In genomic region chr1:226643167-226643566, GRCh38 we compare ENCODE assay signal across 1 cellular context.
A peak's percentile ranks its signal among the peaks of the same experiment; 100 is the strongest.
TF ChIP-seq lines count a peak whose summit lies in the region.

No MANE protein-coding gene starts in this region.

TF ChIP-seq in HEK293, 187 proteins besides CTCF, POLR2A, EP300 and RAD21 (continued from another document and continues in another):
- TF ChIP-seq, protein P1, sequence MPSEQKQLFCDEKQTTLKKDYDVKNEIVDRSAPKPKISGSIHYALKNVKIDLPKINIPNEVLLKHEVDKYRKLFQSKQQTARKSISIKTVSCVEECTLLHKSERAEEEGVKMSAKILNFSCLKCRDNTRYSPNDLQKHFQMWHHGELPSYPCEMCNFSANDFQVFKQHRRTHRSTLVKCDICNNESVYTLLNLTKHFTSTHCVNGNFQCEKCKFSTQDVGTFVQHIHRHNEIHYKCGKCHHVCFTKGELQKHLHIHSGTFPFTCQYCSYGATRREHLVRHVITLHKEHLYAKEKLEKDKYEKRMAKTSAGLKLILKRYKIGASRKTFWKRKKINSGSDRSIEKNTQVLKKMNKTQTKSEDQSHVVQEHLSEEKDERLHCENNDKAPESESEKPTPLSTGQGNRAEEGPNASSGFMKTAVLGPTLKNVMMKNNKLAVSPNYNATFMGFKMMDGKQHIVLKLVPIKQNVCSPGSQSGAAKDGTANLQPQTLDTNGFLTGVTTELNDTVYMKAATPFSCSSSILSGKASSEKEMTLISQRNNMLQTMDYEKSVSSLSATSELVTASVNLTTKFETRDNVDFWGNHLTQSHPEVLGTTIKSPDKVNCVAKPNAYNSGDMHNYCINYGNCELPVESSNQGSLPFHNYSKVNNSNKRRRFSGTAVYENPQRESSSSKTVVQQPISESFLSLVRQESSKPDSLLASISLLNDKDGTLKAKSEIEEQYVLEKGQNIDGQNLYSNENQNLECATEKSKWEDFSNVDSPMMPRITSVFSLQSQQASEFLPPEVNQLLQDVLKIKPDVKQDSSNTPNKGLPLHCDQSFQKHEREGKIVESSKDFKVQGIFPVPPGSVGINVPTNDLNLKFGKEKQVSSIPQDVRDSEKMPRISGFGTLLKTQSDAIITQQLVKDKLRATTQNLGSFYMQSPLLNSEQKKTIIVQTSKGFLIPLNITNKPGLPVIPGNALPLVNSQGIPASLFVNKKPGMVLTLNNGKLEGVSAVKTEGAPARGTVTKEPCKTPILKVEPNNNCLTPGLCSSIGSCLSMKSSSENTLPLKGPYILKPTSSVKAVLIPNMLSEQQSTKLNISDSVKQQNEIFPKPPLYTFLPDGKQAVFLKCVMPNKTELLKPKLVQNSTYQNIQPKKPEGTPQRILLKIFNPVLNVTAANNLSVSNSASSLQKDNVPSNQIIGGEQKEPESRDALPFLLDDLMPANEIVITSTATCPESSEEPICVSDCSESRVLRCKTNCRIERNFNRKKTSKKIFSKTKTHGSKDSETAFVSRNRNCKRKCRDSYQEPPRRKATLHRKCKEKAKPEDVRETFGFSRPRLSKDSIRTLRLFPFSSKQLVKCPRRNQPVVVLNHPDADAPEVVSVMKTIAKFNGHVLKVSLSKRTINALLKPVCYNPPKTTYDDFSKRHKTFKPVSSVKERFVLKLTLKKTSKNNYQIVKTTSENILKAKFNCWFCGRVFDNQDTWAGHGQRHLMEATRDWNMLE (tag by site-specific recombination; conservative IDR thresholded peaks at IDR 0.05; ENCODE audit: low read depth) = no peak
- TF ChIP-seq OVOL3 (tag by site-specific recombination; IDR thresholded peaks at IDR 0.05) = no peak
- TF ChIP-seq, protein P2, sequence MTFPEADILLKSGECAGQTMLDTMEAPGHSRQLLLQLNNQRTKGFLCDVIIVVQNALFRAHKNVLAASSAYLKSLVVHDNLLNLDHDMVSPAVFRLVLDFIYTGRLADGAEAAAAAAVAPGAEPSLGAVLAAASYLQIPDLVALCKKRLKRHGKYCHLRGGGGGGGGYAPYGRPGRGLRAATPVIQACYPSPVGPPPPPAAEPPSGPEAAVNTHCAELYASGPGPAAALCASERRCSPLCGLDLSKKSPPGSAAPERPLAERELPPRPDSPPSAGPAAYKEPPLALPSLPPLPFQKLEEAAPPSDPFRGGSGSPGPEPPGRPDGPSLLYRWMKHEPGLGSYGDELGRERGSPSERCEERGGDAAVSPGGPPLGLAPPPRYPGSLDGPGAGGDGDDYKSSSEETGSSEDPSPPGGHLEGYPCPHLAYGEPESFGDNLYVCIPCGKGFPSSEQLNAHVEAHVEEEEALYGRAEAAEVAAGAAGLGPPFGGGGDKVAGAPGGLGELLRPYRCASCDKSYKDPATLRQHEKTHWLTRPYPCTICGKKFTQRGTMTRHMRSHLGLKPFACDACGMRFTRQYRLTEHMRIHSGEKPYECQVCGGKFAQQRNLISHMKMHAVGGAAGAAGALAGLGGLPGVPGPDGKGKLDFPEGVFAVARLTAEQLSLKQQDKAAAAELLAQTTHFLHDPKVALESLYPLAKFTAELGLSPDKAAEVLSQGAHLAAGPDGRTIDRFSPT (tag by site-specific recombination; IDR thresholded peaks at IDR 0.05) = peak; percentile 37; the same call in 1 of the 2 replicates
- no peak for TF ChIP-seq GLI2 (tag by site-specific recombination; IDR thresholded peaks at IDR 0.05; ENCODE audit: borderline replicate concordance, low read depth)
- TF ChIP-seq ZNF121 (tag by site-specific recombination; IDR thresholded peaks at IDR 0.05) = no peak
- 0 out of 2 replicates have a peak, but pooled peaks have one; percentile 15 for TF ChIP-seq ZNF2 (tag by site-specific recombination; IDR thresholded peaks at IDR 0.05)
- TF ChIP-seq ZXDB (tag by site-specific recombination; IDR thresholded peaks at IDR 0.05) = no peak
- TF ChIP-seq ZNF629 (tag by site-specific recombination; IDR thresholded peaks at IDR 0.05) = peak; percentile 16; the same call in 1 of the 2 replicates
- TF ChIP-seq ZFHX2 (tag by site-specific recombination; conservative IDR thresholded peaks at IDR 0.05) = peak; percentile 100
- no peak for TF ChIP-seq TCF7L2 (IDR thresholded peaks at IDR 0.05; ENCODE audit: borderline replicate concordance, low read depth, low read length)
- no peak for TF ChIP-seq ZNF394 (tag by site-specific recombination; IDR thresholded peaks at IDR 0.05; ENCODE audit: borderline replicate concordance)
- TF ChIP-seq, protein P3, sequence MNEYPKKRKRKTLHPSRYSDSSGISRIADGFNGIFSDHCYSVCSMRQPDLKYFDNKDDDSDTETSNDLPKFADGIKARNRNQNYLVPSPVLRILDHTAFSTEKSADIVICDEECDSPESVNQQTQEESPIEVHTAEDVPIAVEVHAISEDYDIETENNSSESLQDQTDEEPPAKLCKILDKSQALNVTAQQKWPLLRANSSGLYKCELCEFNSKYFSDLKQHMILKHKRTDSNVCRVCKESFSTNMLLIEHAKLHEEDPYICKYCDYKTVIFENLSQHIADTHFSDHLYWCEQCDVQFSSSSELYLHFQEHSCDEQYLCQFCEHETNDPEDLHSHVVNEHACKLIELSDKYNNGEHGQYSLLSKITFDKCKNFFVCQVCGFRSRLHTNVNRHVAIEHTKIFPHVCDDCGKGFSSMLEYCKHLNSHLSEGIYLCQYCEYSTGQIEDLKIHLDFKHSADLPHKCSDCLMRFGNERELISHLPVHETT (tag by site-specific recombination; IDR thresholded peaks at IDR 0.05) = no peak
- no peak for TF ChIP-seq HOXD13 (CRISPR knock-in tag; IDR thresholded peaks at IDR 0.05; ENCODE audit: borderline replicate concordance)
- no peak for TF ChIP-seq PRDM6 (tag by site-specific recombination; IDR thresholded peaks at IDR 0.05)
- TF ChIP-seq, protein P4, sequence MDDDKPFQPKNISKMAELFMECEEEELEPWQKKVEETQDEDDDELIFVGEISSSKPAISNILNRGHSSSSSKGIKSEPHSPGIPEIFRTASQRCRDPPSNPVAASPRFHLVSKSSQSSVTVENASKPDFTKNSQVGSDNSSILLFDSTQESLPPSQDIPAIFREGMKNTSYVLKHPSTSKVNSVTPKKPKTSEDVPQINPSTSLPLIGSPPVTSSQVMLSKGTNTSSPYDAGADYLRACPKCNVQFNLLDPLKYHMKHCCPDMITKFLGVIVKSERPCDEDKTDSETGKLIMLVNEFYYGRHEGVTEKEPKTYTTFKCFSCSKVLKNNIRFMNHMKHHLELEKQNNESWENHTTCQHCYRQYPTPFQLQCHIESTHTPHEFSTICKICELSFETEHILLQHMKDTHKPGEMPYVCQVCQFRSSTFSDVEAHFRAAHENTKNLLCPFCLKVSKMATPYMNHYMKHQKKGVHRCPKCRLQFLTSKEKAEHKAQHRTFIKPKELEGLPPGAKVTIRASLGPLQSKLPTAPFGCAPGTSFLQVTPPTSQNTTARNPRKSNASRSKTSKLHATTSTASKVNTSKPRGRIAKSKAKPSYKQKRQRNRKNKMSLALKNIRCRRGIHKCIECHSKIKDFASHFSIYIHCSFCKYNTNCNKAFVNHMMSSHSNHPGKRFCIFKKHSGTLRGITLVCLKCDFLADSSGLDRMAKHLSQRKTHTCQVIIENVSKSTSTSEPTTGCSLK (tag by site-specific recombination; IDR thresholded peaks at IDR 0.05) = no peak
- no peak for TF ChIP-seq ZNF366 (tag by site-specific recombination; conservative IDR thresholded peaks at IDR 0.05)
- no peak for TF ChIP-seq ZNF561 (tag by site-specific recombination; IDR thresholded peaks at IDR 0.05; ENCODE audit: borderline replicate concordance)
- TF ChIP-seq, protein P5, sequence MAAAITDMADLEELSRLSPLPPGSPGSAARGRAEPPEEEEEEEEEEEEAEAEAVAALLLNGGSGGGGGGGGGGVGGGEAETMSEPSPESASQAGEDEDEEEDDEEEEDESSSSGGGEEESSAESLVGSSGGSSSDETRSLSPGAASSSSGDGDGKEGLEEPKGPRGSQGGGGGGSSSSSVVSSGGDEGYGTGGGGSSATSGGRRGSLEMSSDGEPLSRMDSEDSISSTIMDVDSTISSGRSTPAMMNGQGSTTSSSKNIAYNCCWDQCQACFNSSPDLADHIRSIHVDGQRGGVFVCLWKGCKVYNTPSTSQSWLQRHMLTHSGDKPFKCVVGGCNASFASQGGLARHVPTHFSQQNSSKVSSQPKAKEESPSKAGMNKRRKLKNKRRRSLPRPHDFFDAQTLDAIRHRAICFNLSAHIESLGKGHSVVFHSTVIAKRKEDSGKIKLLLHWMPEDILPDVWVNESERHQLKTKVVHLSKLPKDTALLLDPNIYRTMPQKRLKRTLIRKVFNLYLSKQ (tag by site-specific recombination; IDR thresholded peaks at IDR 0.05; ENCODE audit: borderline replicate concordance) = no peak
- TF ChIP-seq ZFP41 (tag by site-specific recombination; IDR thresholded peaks at IDR 0.05; ENCODE audit: borderline replicate concordance) = no peak
- no peak for TF ChIP-seq YY1 (tag by site-specific recombination; IDR thresholded peaks at IDR 0.05)
- TF ChIP-seq ZNF169 (tag by site-specific recombination; IDR thresholded peaks at IDR 0.05) = no peak
- TF ChIP-seq ZNF146 (tag by site-specific recombination; IDR thresholded peaks at IDR 0.05) = no peak
- TF ChIP-seq ZNF560 (tag by site-specific recombination; IDR thresholded peaks at IDR 0.05; ENCODE audit: borderline replicate concordance) = no peak
- no peak for TF ChIP-seq ZNF426 (tag by site-specific recombination; IDR thresholded peaks at IDR 0.05)
- TF ChIP-seq, protein P6, sequence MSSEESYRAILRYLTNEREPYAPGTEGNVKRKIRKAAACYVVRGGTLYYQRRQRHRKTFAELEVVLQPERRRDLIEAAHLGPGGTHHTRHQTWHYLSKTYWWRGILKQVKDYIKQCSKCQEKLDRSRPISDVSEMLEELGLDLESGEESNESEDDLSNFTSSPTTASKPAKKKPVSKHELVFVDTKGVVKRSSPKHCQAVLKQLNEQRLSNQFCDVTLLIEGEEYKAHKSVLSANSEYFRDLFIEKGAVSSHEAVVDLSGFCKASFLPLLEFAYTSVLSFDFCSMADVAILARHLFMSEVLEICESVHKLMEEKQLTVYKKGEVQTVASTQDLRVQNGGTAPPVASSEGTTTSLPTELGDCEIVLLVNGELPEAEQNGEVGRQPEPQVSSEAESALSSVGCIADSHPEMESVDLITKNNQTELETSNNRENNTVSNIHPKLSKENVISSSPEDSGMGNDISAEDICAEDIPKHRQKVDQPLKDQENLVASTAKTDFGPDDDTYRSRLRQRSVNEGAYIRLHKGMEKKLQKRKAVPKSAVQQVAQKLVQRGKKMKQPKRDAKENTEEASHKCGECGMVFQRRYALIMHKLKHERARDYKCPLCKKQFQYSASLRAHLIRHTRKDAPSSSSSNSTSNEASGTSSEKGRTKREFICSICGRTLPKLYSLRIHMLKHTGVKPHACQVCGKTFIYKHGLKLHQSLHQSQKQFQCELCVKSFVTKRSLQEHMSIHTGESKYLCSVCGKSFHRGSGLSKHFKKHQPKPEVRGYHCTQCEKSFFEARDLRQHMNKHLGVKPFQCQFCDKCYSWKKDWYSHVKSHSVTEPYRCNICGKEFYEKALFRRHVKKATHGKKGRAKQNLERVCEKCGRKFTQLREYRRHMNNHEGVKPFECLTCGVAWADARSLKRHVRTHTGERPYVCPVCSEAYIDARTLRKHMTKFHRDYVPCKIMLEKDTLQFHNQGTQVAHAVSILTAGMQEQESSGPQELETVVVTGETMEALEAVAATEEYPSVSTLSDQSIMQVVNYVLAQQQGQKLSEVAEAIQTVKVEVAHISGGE (tag by site-specific recombination; conservative IDR thresholded peaks at IDR 0.05; ENCODE audit: low read depth) = no peak
- TF ChIP-seq ZBTB8A (tag by site-specific recombination; IDR thresholded peaks at IDR 0.05) = no peak
- no peak for TF ChIP-seq HOXC10 (CRISPR knock-in tag; IDR thresholded peaks at IDR 0.05)
- no peak for TF ChIP-seq SCRT1 (tag by site-specific recombination; IDR thresholded peaks at IDR 0.05; ENCODE audit: borderline replicate concordance)
- peak; percentile 67 for TF ChIP-seq GLIS2 (tag by site-specific recombination; IDR thresholded peaks at IDR 0.05)
- TF ChIP-seq MZF1 (tag by site-specific recombination; IDR thresholded peaks at IDR 0.05; ENCODE audit: borderline replicate concordance) = no peak
- no peak for TF ChIP-seq ZNF248 (tag by site-specific recombination; IDR thresholded peaks at IDR 0.05)
- no peak for TF ChIP-seq BCL11A (tag by site-specific recombination; IDR thresholded peaks at IDR 0.05; ENCODE audit: low read depth)
- TF ChIP-seq SP2 (tag by site-specific recombination; IDR thresholded peaks at IDR 0.05) = 0 out of 2 replicates have a peak, but pooled peaks have one; percentile 18
- no peak for TF ChIP-seq ZNF585B (tag by site-specific recombination; IDR thresholded peaks at IDR 0.05)
- TF ChIP-seq ZNF571 (tag by site-specific recombination; IDR thresholded peaks at IDR 0.05) = no peak
- TF ChIP-seq ZNF600 (tag by site-specific recombination; IDR thresholded peaks at IDR 0.05) = peak; percentile 75
- TF ChIP-seq, protein P7, sequence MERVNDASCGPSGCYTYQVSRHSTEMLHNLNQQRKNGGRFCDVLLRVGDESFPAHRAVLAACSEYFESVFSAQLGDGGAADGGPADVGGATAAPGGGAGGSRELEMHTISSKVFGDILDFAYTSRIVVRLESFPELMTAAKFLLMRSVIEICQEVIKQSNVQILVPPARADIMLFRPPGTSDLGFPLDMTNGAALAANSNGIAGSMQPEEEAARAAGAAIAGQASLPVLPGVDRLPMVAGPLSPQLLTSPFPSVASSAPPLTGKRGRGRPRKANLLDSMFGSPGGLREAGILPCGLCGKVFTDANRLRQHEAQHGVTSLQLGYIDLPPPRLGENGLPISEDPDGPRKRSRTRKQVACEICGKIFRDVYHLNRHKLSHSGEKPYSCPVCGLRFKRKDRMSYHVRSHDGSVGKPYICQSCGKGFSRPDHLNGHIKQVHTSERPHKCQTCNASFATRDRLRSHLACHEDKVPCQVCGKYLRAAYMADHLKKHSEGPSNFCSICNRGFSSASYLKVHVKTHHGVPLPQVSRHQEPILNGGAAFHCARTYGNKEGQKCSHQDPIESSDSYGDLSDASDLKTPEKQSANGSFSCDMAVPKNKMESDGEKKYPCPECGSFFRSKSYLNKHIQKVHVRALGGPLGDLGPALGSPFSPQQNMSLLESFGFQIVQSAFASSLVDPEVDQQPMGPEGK (tag by site-specific recombination; IDR thresholded peaks at IDR 0.05) = 0 out of 2 replicates have a peak, but pooled peaks have one; percentile 28
- TF ChIP-seq, protein P8, sequence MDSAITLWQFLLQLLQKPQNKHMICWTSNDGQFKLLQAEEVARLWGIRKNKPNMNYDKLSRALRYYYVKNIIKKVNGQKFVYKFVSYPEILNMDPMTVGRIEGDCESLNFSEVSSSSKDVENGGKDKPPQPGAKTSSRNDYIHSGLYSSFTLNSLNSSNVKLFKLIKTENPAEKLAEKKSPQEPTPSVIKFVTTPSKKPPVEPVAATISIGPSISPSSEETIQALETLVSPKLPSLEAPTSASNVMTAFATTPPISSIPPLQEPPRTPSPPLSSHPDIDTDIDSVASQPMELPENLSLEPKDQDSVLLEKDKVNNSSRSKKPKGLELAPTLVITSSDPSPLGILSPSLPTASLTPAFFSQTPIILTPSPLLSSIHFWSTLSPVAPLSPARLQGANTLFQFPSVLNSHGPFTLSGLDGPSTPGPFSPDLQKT (IDR thresholded peaks at IDR 0.05; ENCODE audit: borderline replicate concordance, low read depth, low read length) = no peak
